12 cellular contexts compared by ENCODE assay signal in genomic region chr19:51948979-51949378, GRCh38. TPM values are rescaled to one million over a fixed set of nuclear protein-coding genes. Genes with fewer than 3 reads are reported as not detected.
DNase-seq lines count a peak whose midpoint lies in the region; ATAC-seq and TF ChIP-seq lines count a peak whose summit lies in the region.
"Had no signal": no experiment of that assay in that cellular context is flagged by ENCODE, and none has a peak within 500 bp of the region (broad histone marks: within the 10 kb centered on the region; RNA-seq: fewer than 3 reads in every experiment).

No MANE protein-coding gene starts in this region.

- POLR2A ChIA-PET in CD8-positive, alpha-beta T cell (lab: Charles Lee): no interaction called here

- peaks cover 21% of the 10 kb centered on the region for H3K9me3 ChIP-seq in trophoblast cell (ENCODE audit: insufficient read depth, low read depth, low read length)
- peaks cover 64% of the 10 kb centered on the region for H3K9me3 ChIP-seq in CD8-positive, alpha-beta T cell (ENCODE audit: low read length)

- peak overlapping the region; percentile 52 for H3K9ac ChIP-seq in trophoblast cell (ENCODE audit: low read length)

- no peak overlapping the region for H3K4me2 ChIP-seq in trophoblast cell (ENCODE audit: low read length)

- no CpG with 5 or more reads among the region's 25 CpGs for WGBS in trophoblast cell (ENCODE audit: extremely low coverage, insufficient coverage, insufficient read length)

- no peak overlapping the region for H2AFZ ChIP-seq in trophoblast cell (ENCODE audit: insufficient read depth, low read length, poor library complexity)

- no peak overlapping the region for H3K14ac ChIP-seq in trophoblast cell (ENCODE audit: low read length)

- H2BK120ac ChIP-seq in trophoblast cell (ENCODE audit: insufficient read depth, low read length, poor library complexity): no peak overlapping the region

- no peak overlapping the region for H4K91ac ChIP-seq in trophoblast cell (ENCODE audit: low read depth, low read length)

- ATAC-seq in GM19463 (IDR thresholded peaks at IDR 0.05; ENCODE audit: unreplicated experiment) (no peak), HG03378 (IDR thresholded peaks at IDR 0.05; ENCODE audit: unreplicated experiment) (no peak)
- no peak for ATAC-seq in CD8-positive, alpha-beta T cell
- ATAC-seq: activated CD4-positive, CD25-positive, alpha-beta regulatory T cell treated with anti-CD3 and anti-CD28 coated beads, Interleukin-2, amount 50 U/mL, for 24 hours; Panc1 had no signal

- CTCF ChIA-PET in CD8-positive, alpha-beta T cell (lab: Charles Lee): no interaction called here

- no peak overlapping the region for H3K18ac ChIP-seq in trophoblast cell (ENCODE audit: low read length)

- H2BK5ac ChIP-seq in trophoblast cell (ENCODE audit: low read depth, low read length, poor library complexity): no peak overlapping the region

- no peaks in the 10 kb centered on the region for H3K4me1 ChIP-seq in trophoblast cell (ENCODE audit: control insufficient read depth in 1 of 2, insufficient read depth in 2 of 2, low read length in 2 of 2)
- no peaks in the 10 kb centered on the region for H3K4me1 ChIP-seq in CD8-positive, alpha-beta T cell (ENCODE audit: insufficient read depth, low read length)

- no peak overlapping the region for H2AK5ac ChIP-seq in trophoblast cell (ENCODE audit: low read length)

- no peak overlapping the region for H3K27ac ChIP-seq in trophoblast cell (ENCODE audit: low read depth, low read length)
- no peak overlapping the region for H3K27ac ChIP-seq in CD8-positive, alpha-beta T cell (ENCODE audit: low read depth, low read length)

- no peak overlapping the region for H4K8ac ChIP-seq in trophoblast cell (ENCODE audit: low read depth, low read length)

- DNase-seq in GM06990 (ENCODE audit: extremely low read depth, insufficient read length) (peak; percentile 8), endothelial cell (ENCODE audit: low spot score) (no peak), trophoblast cell (no peak)
- no peak for DNase-seq in CD8-positive, alpha-beta T cell
- DNase-seq: activated naive CD4-positive, alpha-beta T cell treated with anti-CD3 and anti-CD28 coated beads, Interleukin-2, amount 10 ng/mL, durations not matched to agents 7 days and 5 days; DMS53; erythroblast; NCI-H187 treated with DMSO at 0.1 percent for 48 hours had no signal

- peak overlapping the region; percentile 26 for H3K4me3 Mint-ChIP-seq in endothelial cell (ENCODE audit: unreplicated experiment)
- no peak overlapping the region for H3K4me3 Mint-ChIP-seq in CD8-positive, alpha-beta T cell
- H3K4me3 Mint-ChIP-seq: activated naive CD4-positive, alpha-beta T cell treated with anti-CD3 and anti-CD28 coated beads, Interleukin-2, amount 10 ng/mL, durations not matched to agents 7 days and 5 days had no signal

- no peaks in the 10 kb centered on the region for H3K27me3 ChIP-seq in GM06990 (replicated peaks; ENCODE audit: control insufficient read depth, insufficient read depth, low read length)
- H3K27me3 ChIP-seq in trophoblast cell (ENCODE audit: insufficient read depth, low read length): no peaks in the 10 kb centered on the region
- H3K27me3 ChIP-seq in CD8-positive, alpha-beta T cell (ENCODE audit: insufficient read depth, low read length): no peaks in the 10 kb centered on the region

- no peak overlapping the region for H4K12ac ChIP-seq in trophoblast cell (ENCODE audit: low read depth, low read length)

- no peak overlapping the region for H3K27ac Mint-ChIP-seq in endothelial cell (ENCODE audit: unreplicated experiment)
- H3K27ac Mint-ChIP-seq in CD8-positive, alpha-beta T cell: no peak overlapping the region
- H3K27ac Mint-ChIP-seq: activated naive CD4-positive, alpha-beta T cell treated with anti-CD3 and anti-CD28 coated beads, Interleukin-2, amount 10 ng/mL, durations not matched to agents 7 days and 5 days had no signal

- H3K4me3 ChIP-seq in GM06990 (replicated peaks; ENCODE audit: low read depth, low read length) (no peak overlapping the region), trophoblast cell (ENCODE audit: low read depth, low read length) (peak overlapping the region; percentile 45)
- no peak overlapping the region for H3K4me3 ChIP-seq in CD8-positive, alpha-beta T cell (ENCODE audit: low read depth, low read length)

- no peaks in the 10 kb centered on the region for H3K79me1 ChIP-seq in trophoblast cell (ENCODE audit: low read length)

- intact Hi-C loops in CD8-positive, alpha-beta T cell (cut with DNase I, micrococcal nuclease): no loop called here

- H3K4ac ChIP-seq in trophoblast cell (ENCODE audit: low read depth, low read length): no peak overlapping the region

- peaks cover 49% of the 10 kb centered on the region for H3K9me3 Mint-ChIP-seq in endothelial cell (ENCODE audit: unreplicated experiment)
- H3K9me3 Mint-ChIP-seq in CD8-positive, alpha-beta T cell: peaks cover 55% of the 10 kb centered on the region

- no peaks in the 10 kb centered on the region for H3K4me1 Mint-ChIP-seq in endothelial cell (ENCODE audit: unreplicated experiment)
- H3K4me1 Mint-ChIP-seq in CD8-positive, alpha-beta T cell (ENCODE audit: low read depth): no peaks in the 10 kb centered on the region
- H3K4me1 Mint-ChIP-seq: activated naive CD4-positive, alpha-beta T cell treated with anti-CD3 and anti-CD28 coated beads, Interleukin-2, amount 10 ng/mL, durations not matched to agents 7 days and 5 days had no signal

- TF ChIP-seq CTCF in GM06990 (IDR thresholded peaks at IDR 0.05; ENCODE audit: insufficient read depth, low read length, poor library complexity, severe bottlenecking) (no peak), endothelial cell (IDR thresholded peaks at IDR 0.05; ENCODE audit: unreplicated experiment) (no peak)
- TF ChIP-seq CTCF in CD8-positive, alpha-beta T cell (IDR thresholded peaks at IDR 0.05): no peak

- H3K27me3 Mint-ChIP-seq in endothelial cell (ENCODE audit: unreplicated experiment): peaks cover 3% of the 10 kb centered on the region
- no peaks in the 10 kb centered on the region for H3K27me3 Mint-ChIP-seq in CD8-positive, alpha-beta T cell (ENCODE audit: low read depth)
- H3K27me3 Mint-ChIP-seq: activated naive CD4-positive, alpha-beta T cell treated with anti-CD3 and anti-CD28 coated beads, Interleukin-2, amount 10 ng/mL, durations not matched to agents 7 days and 5 days had no signal

- H3K36me3 ChIP-seq in GM06990 (ENCODE audit: control insufficient read depth, insufficient read depth, low read length) (no peaks in the 10 kb centered on the region; the same call in 1 of the 2 replicates), trophoblast cell (ENCODE audit: control insufficient read depth in 1 of 2, insufficient read depth in 2 of 2, low read length in 2 of 2) (peaks cover 5 to 14% of the 10 kb centered on the region in 2 experiments)
- H3K36me3 ChIP-seq in CD8-positive, alpha-beta T cell (ENCODE audit: insufficient read depth, low read length): peaks cover 7% of the 10 kb centered on the region

- peaks cover 63% of the 10 kb centered on the region for H3K36me3 Mint-ChIP-seq in endothelial cell (ENCODE audit: low read depth, unreplicated experiment)
- H3K36me3 Mint-ChIP-seq in CD8-positive, alpha-beta T cell: peaks cover 54% of the 10 kb centered on the region

- no peak overlapping the region for H2BK12ac ChIP-seq in trophoblast cell (ENCODE audit: low read length)

- no peaks in the 10 kb centered on the region for H3K79me2 ChIP-seq in trophoblast cell (ENCODE audit: control insufficient read depth, insufficient read depth, low read length, poor library complexity)

- no peak overlapping the region for H3K23ac ChIP-seq in trophoblast cell (ENCODE audit: low read length)

RNA-seq across cellular contexts. Expression of gene ZNF613, which starts 21.7 kb away (rescaled TPM):
- total RNA-seq in endothelial cell (ENCODE audit: unreplicated experiment): 10.9 TPM
- 3.6 and 3.8 TPM in 2 replicates for polyA plus RNA-seq in trophoblast cell (2013)
- total RNA-seq in CD8-positive, alpha-beta T cell: 1 to 10 TPM in 1 of 2 experiments, under 1 TPM in 1; 0.58 to 1.1 TPM

RNA-seq across cellular contexts. Expression of gene ZNF350, which starts 37.7 kb away (rescaled TPM):
- total RNA-seq in endothelial cell (ENCODE audit: unreplicated experiment): 8.9 TPM
- 5.1 and 5.2 TPM in 2 replicates for polyA plus RNA-seq in trophoblast cell (2013)
- total RNA-seq in CD8-positive, alpha-beta T cell: 10 to 100 TPM; 48.1 to 50.8 TPM

RNA-seq across cellular contexts. Expression of gene ZNF649, which starts 44.2 kb away (rescaled TPM):
- total RNA-seq in endothelial cell (ENCODE audit: unreplicated experiment): 17.2 TPM
- polyA plus RNA-seq in trophoblast cell (2013): 10.0 and 11.0 TPM in 2 replicates
- total RNA-seq in CD8-positive, alpha-beta T cell: 1 to 10 TPM; 9.1 to 9.5 TPM

RNA-seq across cellular contexts. Expression of gene ZNF615, which starts 59.0 kb away (rescaled TPM):
- total RNA-seq in endothelial cell (ENCODE audit: unreplicated experiment): 13.5 TPM
- 5.6 and 5.7 TPM in 2 replicates for polyA plus RNA-seq in trophoblast cell (2013)
- total RNA-seq in CD8-positive, alpha-beta T cell: 10 to 100 TPM; 14.7 to 17.2 TPM
